ENCODE assay signal across 19 cellular contexts in the genomic region with DNA sequence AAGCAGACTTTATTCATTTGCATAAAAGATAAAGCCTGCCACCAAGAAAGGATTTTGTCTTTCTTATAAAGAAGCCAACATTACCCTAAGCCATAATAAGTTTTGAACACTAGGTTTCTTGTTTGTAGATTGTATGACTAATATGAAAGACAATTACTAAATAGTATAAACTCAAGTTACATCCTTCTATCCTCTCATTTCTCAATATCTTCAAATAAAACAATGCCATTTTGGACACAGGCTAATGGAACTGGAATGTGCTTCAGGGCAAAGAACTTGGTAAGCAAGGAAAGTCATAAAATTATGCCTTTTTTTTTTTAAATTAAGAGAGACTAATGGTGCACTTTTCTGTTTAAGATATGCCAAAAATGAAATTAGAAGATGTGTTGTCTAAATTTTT.
DNase-seq lines count a peak whose midpoint lies in the region; ATAC-seq, FAIRE-seq and TF ChIP-seq lines count a peak whose summit lies in the region.
"Had no signal": no experiment of that assay in that cellular context is flagged by ENCODE, and none has a peak within 500 bp of the region (broad histone marks: within the 10 kb centered on the region; RNA-seq: fewer than 3 reads in every experiment).

No MANE protein-coding gene starts in this region.

- no peak for TF ChIP-seq POLR2A in H54 (IDR thresholded peaks at IDR 0.05; ENCODE audit: low read depth, low read length)
- no peak for TF ChIP-seq POLR2A in GM12891 (IDR thresholded peaks at IDR 0.05; ENCODE audit: low read depth, low read length)
- TF ChIP-seq POLR2A in esophagus squamous epithelium (IDR thresholded peaks at IDR 0.05): no peak

- peak overlapping the region; percentile 43 for H3K4me3 ChIP-seq in RWPE2 (ENCODE audit: severe bottlenecking)
- H3K4me3 ChIP-seq in fibroblast of mammary gland (ENCODE audit: control insufficient read depth, low read depth, low read length): no peak overlapping the region
- no peak overlapping the region for H3K4me3 ChIP-seq in esophagus squamous epithelium
- H3K4me3 ChIP-seq: cardiac muscle cell, left ventricle myocardium inferior, transverse colon had no signal

- peak; percentile 57 for ATAC-seq in RWPE2 (ENCODE audit: low read depth)
- ATAC-seq: activated CD4-positive, CD25-positive, alpha-beta regulatory T cell treated with anti-CD3 and anti-CD28 coated beads, Interleukin-2, amount 50 U/mL, for 24 hours; effector memory CD8-positive, alpha-beta T cell; naive thymus-derived CD4-positive, alpha-beta T cell had no signal

- no peak for TF ChIP-seq CTCF in RWPE2 (IDR thresholded peaks at IDR 0.05; ENCODE audit: poor library complexity, severe bottlenecking)
- TF ChIP-seq CTCF in fibroblast of mammary gland (conservative IDR thresholded peaks at IDR 0.05; ENCODE audit: control insufficient read depth, insufficient read depth, low read depth, low read length): no peak
- TF ChIP-seq CTCF in esophagus squamous epithelium (IDR thresholded peaks at IDR 0.05): no peak

- intact Hi-C loops in esophagus squamous epithelium (cut with DNase I): no loop called here

- peak overlapping the region; percentile 100 for H3K27ac ChIP-seq in RWPE2 (ENCODE audit: poor library complexity, severe bottlenecking)
- no peak overlapping the region for H3K27ac ChIP-seq in esophagus squamous epithelium
- H3K27ac ChIP-seq: cardiac muscle cell, left ventricle myocardium inferior, transverse colon had no signal

- peaks cover 59% of the 10 kb centered on the region for H3K36me3 ChIP-seq in RWPE2 (ENCODE audit: low read depth)
- no peaks in the 10 kb centered on the region for H3K36me3 ChIP-seq in esophagus squamous epithelium
- H3K36me3 ChIP-seq: cardiac muscle cell, left ventricle myocardium inferior, transverse colon had no signal

- peak; percentile 27 for FAIRE-seq in H54 (lab: Jason Lieb, UNC)
- no peak for FAIRE-seq in GM12891 (lab: Jason Lieb, UNC)

- DNase-seq in H54 (ENCODE audit: insufficient read length, low spot score): no peak
- DNase-seq in RWPE2 (ENCODE audit: low spot score): no peak
- peak; percentile 71 for DNase-seq in fibroblast of mammary gland (ENCODE audit: low read depth)
- DNase-seq in stromal cell of bone marrow (ENCODE audit: low read depth): peak; percentile 43
- no peak for DNase-seq in GM12891 (ENCODE audit: insufficient read length, low spot score)
- no peak for DNase-seq in NCI-H69 (lab: John Stamatoyannopoulos, UW)
- no peak for DNase-seq in esophagus squamous epithelium (lab: John Stamatoyannopoulos, UW)
- DNase-seq: activated CD8-positive, alpha-beta memory T cell treated with anti-CD3 and anti-CD28 coated beads, Interleukin-2, amount 50 U/mL, for 4 hours; activated naive CD4-positive, alpha-beta T cell treated with anti-CD3 and anti-CD28 coated beads for 36 hours; Caco-2; effector memory CD8-positive, alpha-beta T cell; left ventricle myocardium inferior; naive thymus-derived CD4-positive, alpha-beta T cell; NCI-H446; OCI-M1; stimulated activated CD4-positive, alpha-beta T cell treated with anti-CD3 and anti-CD28 coated beads, Interleukin-4, amount 100 ng/mL, for 1 hour; transverse colon had no signal

- H3K27me3 ChIP-seq in RWPE2 (ENCODE audit: insufficient read depth, poor library complexity, severe bottlenecking) (no peaks in the 10 kb centered on the region), esophagus squamous epithelium (no peaks in the 10 kb centered on the region)
- H3K27me3 ChIP-seq: cardiac muscle cell, transverse colon had no signal

- H3K4me1 ChIP-seq in RWPE2 (ENCODE audit: insufficient read depth, poor library complexity, severe bottlenecking) (peaks cover 58% of the 10 kb centered on the region), esophagus squamous epithelium (no peaks in the 10 kb centered on the region)
- H3K4me1 ChIP-seq: left ventricle myocardium inferior, transverse colon had no signal

- H3K9me3 ChIP-seq in RWPE2 (ENCODE audit: severe bottlenecking) (no peaks in the 10 kb centered on the region), esophagus squamous epithelium (no peaks in the 10 kb centered on the region)
- H3K9me3 ChIP-seq: Caco-2, left ventricle myocardium inferior, transverse colon had no signal

TF ChIP-seq in GM12891, 5 proteins besides CTCF, POLR2A, EP300 and RAD21:
- TF ChIP-seq TAF1 (IDR thresholded peaks at IDR 0.05; ENCODE audit: low read depth, low read length) (no peak), SPI1 (IDR thresholded peaks at IDR 0.05; ENCODE audit: low read depth, low read length) (no peak), PAX5 (IDR thresholded peaks at IDR 0.05; ENCODE audit: insufficient read depth, low read length, severe bottlenecking) (no peak), POU2F2 (IDR thresholded peaks at IDR 0.05; ENCODE audit: low read depth, low read length) (no peak), POLR2AphosphoS5 (IDR thresholded peaks at IDR 0.05; ENCODE audit: low read depth, low read length) (no peak)

Comparison
In these comparisons a context has a peak if more than half of its experiments do, and no peak if none do; other contexts are left out.
1. DNase-seq: peak in fibroblast of mammary gland (single experiment) and stromal cell of bone marrow (single experiment); none in H54 (single experiment), RWPE2 (single experiment), GM12891 (single experiment), NCI-H69 (single experiment) and esophagus squamous epithelium (single experiment).